Comparison of ENCODE assay signal across 19 cellular contexts in genomic region chr12:14482361-14482760, GRCh38.
"Had no signal": no experiment of that assay in that cellular context is flagged by ENCODE, and none has a peak within 500 bp of the region (broad histone marks: within the 10 kb centered on the region; RNA-seq: fewer than 3 reads in every experiment).

No MANE protein-coding gene starts in this region.

- H3K4me1 Mint-ChIP-seq: activated B cell treated with CpG ODN at 0.5 μM for 24 hours, nephron progenitor cell had no signal

- H3K27me3 Mint-ChIP-seq: activated B cell treated with CpG ODN at 0.5 μM for 24 hours; dendritic cell treated with granulocyte-macrophage colony-stimulating factor and Interleukin-4, amounts not matched to agents 40 ng/mL and 50 ng/mL, for 4 days had no signal

- H3K27ac Mint-ChIP-seq: activated B cell treated with CpG ODN at 0.5 μM for 24 hours; dendritic cell treated with granulocyte-macrophage colony-stimulating factor and Interleukin-4, amounts not matched to agents 40 ng/mL and 50 ng/mL, for 4 days; nephron progenitor cell had no signal

- DNase-seq: activated B cell treated with CpG ODN at 0.5 μM for 24 hours; activated CD4-positive, alpha-beta T cell treated with anti-CD3 and anti-CD28 coated beads for 48 hours; activated CD8-positive, alpha-beta memory T cell treated with anti-CD3 and anti-CD28 coated beads for 24 hours; activated CD8-positive, alpha-beta memory T cell treated with anti-CD3 and anti-CD28 coated beads, Interleukin-2, amount 50 U/mL, for 48 hours; activated naive CD4-positive, alpha-beta T cell treated with Interleukin-2 at 50 U/mL for 16 hours; effector CD8-positive, alpha-beta T cell; left cardiac atrium; nephron progenitor cell; occipital lobe; SHP77; stimulated activated CD4-positive, alpha-beta T cell treated with anti-CD3 and anti-CD28 coated beads, Interleukin-2, amount 100 ng/mL, for 24 hours; stomach; T-helper 9 cell; trophoblast cell had no signal

- H3K9me3 ChIP-seq: prostate gland, right atrium auricular region, stomach had no signal

- H3K4me3 ChIP-seq: cardiac muscle cell, prostate gland, right atrium auricular region, SK-N-MC, stomach had no signal

- H3K27me3 ChIP-seq: cardiac muscle cell, right atrium auricular region, stomach had no signal

- H3K27ac ChIP-seq: cardiac muscle cell, prostate gland, right atrium auricular region, SK-N-MC, stomach had no signal

- H3K9me3 Mint-ChIP-seq: activated B cell treated with CpG ODN at 0.5 μM for 24 hours; dendritic cell treated with granulocyte-macrophage colony-stimulating factor and Interleukin-4, amounts not matched to agents 40 ng/mL and 50 ng/mL, for 4 days; nephron progenitor cell had no signal

- H3K4me3 Mint-ChIP-seq: activated B cell treated with CpG ODN at 0.5 μM for 24 hours; dendritic cell treated with granulocyte-macrophage colony-stimulating factor and Interleukin-4, amounts not matched to agents 40 ng/mL and 50 ng/mL, for 4 days; nephron progenitor cell had no signal

- H3K4me1 ChIP-seq: prostate gland, right atrium auricular region, stomach had no signal

- ATAC-seq: left cardiac atrium had no signal
